Comparison of ENCODE assay signal across 7 cellular contexts in the genomic region with DNA sequence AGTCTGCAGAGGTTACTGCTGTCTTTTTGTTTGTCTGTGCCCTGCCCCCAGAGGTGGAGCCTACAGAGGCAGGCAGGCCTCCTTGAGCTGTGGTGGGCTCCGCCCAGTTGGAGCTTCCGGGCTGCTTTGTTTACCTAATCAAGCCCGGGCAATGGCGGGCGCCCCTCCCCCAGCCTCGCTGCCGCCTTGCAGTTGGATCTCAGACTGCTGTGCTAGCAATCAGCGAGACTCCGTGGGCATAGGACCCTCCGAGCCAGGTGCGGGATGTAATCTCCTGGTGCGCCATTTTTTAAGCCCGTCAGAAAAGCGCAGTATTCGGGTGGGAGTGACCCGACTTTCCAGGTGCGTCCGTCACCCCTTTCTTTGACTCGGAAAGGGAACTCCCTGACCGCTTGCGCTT.
DNase-seq lines count a peak whose midpoint lies in the region; ATAC-seq, FAIRE-seq and TF ChIP-seq lines count a peak whose summit lies in the region.
"Not testable (repeated sequence)": the region's sequence is repeated elsewhere in the genome, so short reads cannot be mapped to it uniquely, and the experiment has no call there.

No MANE protein-coding gene starts in this region.

- not testable (repeated sequence) for H3K9me2 ChIP-seq in PC-9 (ENCODE audit: insufficient read depth)

- CTCF ChIA-PET in Caco-2 (lab: Charles Lee); PC-9 (lab: Charles Lee); K562 (lab: Yijun Ruan, JAX; ENCODE audit: low intra/inter-chr PET ratio): not testable (repeated sequence)

- H3K27ac ChIP-seq in PC-9; K562 (ENCODE audit: extremely low read depth, low read depth, low read length); psoas muscle: not testable (repeated sequence)

- H3K9ac ChIP-seq in K562 (ENCODE audit: insufficient read depth in 1 of 2, low read depth in 2 of 2, low read length in 2 of 2) = not testable (repeated sequence)

- peaks cover 10% of the 10 kb centered on the region for H3K9me3 Mint-ChIP-seq in Caco-2 (ENCODE audit: unreplicated experiment)
- not testable (repeated sequence) for H3K9me3 Mint-ChIP-seq in activated CD4-positive, alpha-beta T cell treated with anti-CD3 and anti-CD28 coated beads, Interleukin-2, amount 10 ng/mL, durations not matched to agents 24 days and 14 days; glutamatergic neuron (ENCODE audit: unreplicated experiment); neural crest cell

- not testable (repeated sequence) for ATAC-seq in K562, psoas muscle

- FAIRE-seq in K562 (lab: Jason Lieb, UNC) = not testable (repeated sequence)

- not testable (repeated sequence) for H3K4me1 ChIP-seq in Caco-2; PC-9 (replicated peaks; ENCODE audit: insufficient read depth); K562 (replicated peaks in 1 of 2; ENCODE audit: control insufficient read depth in 2 of 2, insufficient read depth in 2 of 2, low read length in 2 of 2); psoas muscle

- TF ChIP-seq EP300 in K562 (IDR thresholded peaks at IDR 0.05; ENCODE audit: low read length) = not testable (repeated sequence)

- peak; percentile 73 for DNase-seq in Caco-2
- DNase-seq in PC-9; K562 (ENCODE audit: extremely low read depth in 1 of 4, low spot score in 3 of 4); glutamatergic neuron; neural crest cell (ENCODE audit: low read depth, low spot score); psoas muscle: not testable (repeated sequence)
- peak; percentile 68 for DNase-seq in activated CD4-positive, alpha-beta T cell treated with anti-CD3 and anti-CD28 coated beads, Interleukin-2, amount 10 ng/mL, durations not matched to agents 24 days and 14 days

- H2AFZ ChIP-seq in PC-9 = peak overlapping the region; percentile 71; the same call in 1 of the 2 replicates
- not testable (repeated sequence) for H2AFZ ChIP-seq in K562 (ENCODE audit: low read depth, low read length)

- H4K20me1 ChIP-seq in PC-9 (ENCODE audit: insufficient read depth); K562 (replicated peaks; ENCODE audit: control insufficient read depth, insufficient read depth, low read length): not testable (repeated sequence)

- H3K4me3 Mint-ChIP-seq in Caco-2 (ENCODE audit: unreplicated experiment) (peak overlapping the region; percentile 72), glutamatergic neuron (ENCODE audit: unreplicated experiment) (peak overlapping the region; percentile 20), neural crest cell (peak overlapping the region; percentile 74)
- not testable (repeated sequence) for H3K4me3 Mint-ChIP-seq in activated CD4-positive, alpha-beta T cell treated with anti-CD3 and anti-CD28 coated beads, Interleukin-2, amount 10 ng/mL, durations not matched to agents 24 days and 14 days

- not testable (repeated sequence) for H3F3A ChIP-seq in PC-9 (ENCODE audit: insufficient read depth, low read depth)

- not testable (repeated sequence) for TF ChIP-seq POLR2A in K562 (conservative IDR thresholded peaks at IDR 0.05)

- TF ChIP-seq RAD21 in K562 (CRISPR knock-in tag; conservative IDR thresholded peaks at IDR 0.05 in 1 of 2, IDR thresholded peaks at IDR 0.05 in 1 of 2) = not testable (repeated sequence)

- H3K9me1 ChIP-seq in K562 (ENCODE audit: control insufficient read depth, insufficient read depth, low read length) = not testable (repeated sequence)

- H3K27ac Mint-ChIP-seq in Caco-2 (ENCODE audit: unreplicated experiment) = peak overlapping the region; percentile 95
- H3K27ac Mint-ChIP-seq in activated CD4-positive, alpha-beta T cell treated with anti-CD3 and anti-CD28 coated beads, Interleukin-2, amount 10 ng/mL, durations not matched to agents 24 days and 14 days; glutamatergic neuron (ENCODE audit: unreplicated experiment); neural crest cell (ENCODE audit: unreplicated experiment): not testable (repeated sequence)

- H3K36me3 ChIP-seq in Caco-2 (ENCODE audit: control insufficient read depth, insufficient read depth, low read length); PC-9 (ENCODE audit: low read depth); K562 (ENCODE audit: control insufficient read depth, insufficient read depth, low read length); psoas muscle (ENCODE audit: insufficient read depth in 1 of 2, low read depth in 1 of 2): not testable (repeated sequence)

- BruUV-seq in Caco-2 (replicated peaks; lab: Mats Ljungman, UMichigan); PC-9 (replicated peaks; lab: Mats Ljungman, UMichigan); K562 (replicated peaks; lab: Mats Ljungman, UMichigan): not testable (repeated sequence)

- H3K4me2 ChIP-seq in PC-9 = peak overlapping the region; percentile 62
- not testable (repeated sequence) for H3K4me2 ChIP-seq in K562 (ENCODE audit: insufficient read depth, low read length)

- POLR2A ChIA-PET in Caco-2 (lab: Charles Lee); PC-9 (lab: Charles Lee; ENCODE audit: unreplicated experiment): not testable (repeated sequence)
- POLR2A ChIA-PET in K562 (lab: Yijun Ruan, JAX) = interaction anchor here (1.4 kb wide), 1 partner anchor 83 kb away, joined by 3 read pairs; no protein-coding TSS in a partner anchor

- not testable (repeated sequence) for H3K79me2 ChIP-seq in PC-9 (ENCODE audit: low read depth); K562 (ENCODE audit: control insufficient read depth, insufficient read depth, low read length)

- not testable (repeated sequence) for H3K27me3 Mint-ChIP-seq in Caco-2 (ENCODE audit: insufficient read depth, unreplicated experiment); activated CD4-positive, alpha-beta T cell treated with anti-CD3 and anti-CD28 coated beads, Interleukin-2, amount 10 ng/mL, durations not matched to agents 24 days and 14 days; glutamatergic neuron (ENCODE audit: unreplicated experiment); neural crest cell (ENCODE audit: low read depth)

- not testable (repeated sequence) for H3K4me1 Mint-ChIP-seq in Caco-2 (ENCODE audit: low read depth, unreplicated experiment); activated CD4-positive, alpha-beta T cell treated with anti-CD3 and anti-CD28 coated beads, Interleukin-2, amount 10 ng/mL, durations not matched to agents 24 days and 14 days; glutamatergic neuron (ENCODE audit: low read depth, unreplicated experiment); neural crest cell

- not testable (repeated sequence) for H3K9me3 ChIP-seq in Caco-2; PC-9 (ENCODE audit: insufficient read depth, low read depth); K562 (replicated peaks; ENCODE audit: control insufficient read depth, insufficient read depth, low read depth, low read length); psoas muscle

- intact Hi-C loops in Caco-2 (cut with micrococcal nuclease; ENCODE audit: unreplicated experiment) = loop anchor here (5.0 kb wide), 1 partner anchor 88 kb away; no protein-coding TSS in a partner anchor
- intact Hi-C loops in PC-9 (cut with micrococcal nuclease; ENCODE audit: unreplicated experiment); activated CD4-positive, alpha-beta T cell treated with anti-CD3 and anti-CD28 coated beads, Interleukin-2, amount 10 ng/mL, durations not matched to agents 24 days and 14 days (cut with micrococcal nuclease); K562 (cut with micrococcal nuclease); psoas muscle (cut with DNase I): not testable (repeated sequence)

- not testable (repeated sequence) for H3K27me3 ChIP-seq in Caco-2 (replicated peaks; ENCODE audit: control insufficient read depth, insufficient read depth, low read length); K562 (ENCODE audit: control insufficient read depth in 2 of 2, insufficient read depth in 2 of 2, low read length in 2 of 2); psoas muscle (ENCODE audit: insufficient read depth in 3 of 3, low read length in 2 of 3)
- H3K27me3 ChIP-seq in PC-9 (ENCODE audit: insufficient read depth, low read depth) = peaks cover 17% of the 10 kb centered on the region

- in situ Hi-C loops in K562 (cut with MboI) = not testable (repeated sequence)

- H3K4me3 ChIP-seq in Caco-2 (ENCODE audit: low read depth, low read length); K562: not testable (repeated sequence)
- peak overlapping the region; percentile 37; the same call in 1 of the 2 replicates for H3K4me3 ChIP-seq in PC-9
- peak overlapping the region; percentile 30 for H3K4me3 ChIP-seq in psoas muscle

- peaks cover 15% of the 10 kb centered on the region for H3K36me3 Mint-ChIP-seq in Caco-2 (ENCODE audit: insufficient read depth, unreplicated experiment)
- H3K36me3 Mint-ChIP-seq in activated CD4-positive, alpha-beta T cell treated with anti-CD3 and anti-CD28 coated beads, Interleukin-2, amount 10 ng/mL, durations not matched to agents 24 days and 14 days (ENCODE audit: low read depth); glutamatergic neuron (ENCODE audit: unreplicated experiment); neural crest cell (ENCODE audit: low read depth): not testable (repeated sequence)

- WGBS in K562 (ENCODE audit: insufficient coverage, low coverage, missing lambda C conversion rate) = 0% methylated on average over 10 of the region's 21 CpGs
- WGBS in psoas muscle, 3 donors = 87 to 90% (median 88%) methylated on average over 10 to 21 of the region's 21 CpGs

- not testable (repeated sequence) for TF ChIP-seq CTCF in Caco-2 (IDR thresholded peaks at IDR 0.05; ENCODE audit: insufficient read depth in 1 of 2, low read depth in 1 of 2, low read length in 1 of 2, severe bottlenecking in 1 of 2, unreplicated experiment in 1 of 2); PC-9 (conservative IDR thresholded peaks at IDR 0.05); K562 (IDR thresholded peaks at IDR 0.05 in 2 of 3, conservative IDR thresholded peaks at IDR 0.05 in 1 of 3; ENCODE audit: insufficient read depth in 2 of 3, low read depth in 1 of 3, low read length in 3 of 3); glutamatergic neuron (IDR thresholded peaks at IDR 0.05; ENCODE audit: partially characterized antibody, unreplicated experiment); neural crest cell (conservative IDR thresholded peaks at IDR 0.05); psoas muscle (IDR thresholded peaks at IDR 0.05)
